Comparison of ENCODE assay signal across 21 cellular contexts in the genomic region with DNA sequence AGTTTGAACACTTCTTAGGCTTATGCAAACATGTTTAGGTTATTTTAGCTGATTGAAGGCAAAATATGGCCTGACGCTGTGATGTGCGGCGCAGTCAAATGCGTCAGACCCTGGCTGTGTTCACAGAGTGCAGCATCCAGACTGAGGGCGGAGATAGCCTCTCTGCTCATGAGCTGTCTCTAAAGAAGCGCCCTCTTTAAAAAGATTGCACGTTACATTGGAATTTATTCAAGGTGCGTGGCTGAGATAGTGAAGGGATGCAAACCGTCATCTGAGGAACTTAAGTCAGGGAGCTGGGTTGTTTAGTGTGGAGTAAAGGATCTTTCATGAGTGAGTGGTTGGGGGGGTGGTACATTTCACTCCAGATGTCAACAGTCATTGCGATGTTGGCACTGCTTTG.
"Had no signal": no experiment of that assay in that cellular context is flagged by ENCODE, and none has a peak within 500 bp of the region (broad histone marks: within the 10 kb centered on the region; RNA-seq: fewer than 3 reads in every experiment).

No MANE protein-coding gene starts in this region.

- H3K27me3 ChIP-seq: colonic mucosa, esophagus muscularis mucosa, foreskin keratinocyte, gastroesophageal sphincter, heart left ventricle, neutrophil, right lobe of liver, stomach, thyroid gland, upper lobe of left lung had no signal

- DNase-seq: colonic mucosa; effector CD8-positive, alpha-beta T cell; endodermal cell; foreskin keratinocyte; heart left ventricle; immature natural killer cell; natural killer cell; right lobe of liver; small intestine; stimulated activated CD4-positive, alpha-beta T cell treated with anti-CD3 and anti-CD28 coated beads, Interleukin-15, amount 100 ng/mL, for 24 hours; stimulated activated CD4-positive, alpha-beta T cell treated with anti-CD3 and anti-CD28 coated beads, Interleukin-4, amount 100 ng/mL, for 1 hour; stimulated activated CD8-positive, alpha-beta memory T cell treated with anti-CD3 and anti-CD28 coated beads, Interleukin-4, amount 100 ng/mL, for 48 hours; stimulated activated naive CD4-positive, alpha-beta T cell; stomach; thyroid gland; upper lobe of left lung had no signal

- H3K27ac ChIP-seq: colonic mucosa, esophagus muscularis mucosa, foreskin keratinocyte, gastroesophageal sphincter, heart left ventricle, neutrophil, parathyroid adenoma, right lobe of liver, stomach, thyroid gland had no signal

- H3K36me3 ChIP-seq: colonic mucosa, heart left ventricle, neutrophil, right lobe of liver, thyroid gland, upper lobe of left lung had no signal

- H3K4me1 ChIP-seq: colonic mucosa, foreskin keratinocyte, gastroesophageal sphincter, heart left ventricle, parathyroid adenoma, right lobe of liver, thyroid gland had no signal

- H3K9me3 ChIP-seq: colonic mucosa, esophagus muscularis mucosa, gastroesophageal sphincter, heart left ventricle, neutrophil, right lobe of liver, stomach, thyroid gland, upper lobe of left lung had no signal

- H3K4me3 ChIP-seq: colonic mucosa, esophagus muscularis mucosa, gastroesophageal sphincter, heart left ventricle, lung, right lobe of liver, stomach, thyroid gland, upper lobe of left lung had no signal

- ATAC-seq: foreskin keratinocyte, gastroesophageal sphincter, heart left ventricle, natural killer cell, right lobe of liver had no signal
